In the genomic region with DNA sequence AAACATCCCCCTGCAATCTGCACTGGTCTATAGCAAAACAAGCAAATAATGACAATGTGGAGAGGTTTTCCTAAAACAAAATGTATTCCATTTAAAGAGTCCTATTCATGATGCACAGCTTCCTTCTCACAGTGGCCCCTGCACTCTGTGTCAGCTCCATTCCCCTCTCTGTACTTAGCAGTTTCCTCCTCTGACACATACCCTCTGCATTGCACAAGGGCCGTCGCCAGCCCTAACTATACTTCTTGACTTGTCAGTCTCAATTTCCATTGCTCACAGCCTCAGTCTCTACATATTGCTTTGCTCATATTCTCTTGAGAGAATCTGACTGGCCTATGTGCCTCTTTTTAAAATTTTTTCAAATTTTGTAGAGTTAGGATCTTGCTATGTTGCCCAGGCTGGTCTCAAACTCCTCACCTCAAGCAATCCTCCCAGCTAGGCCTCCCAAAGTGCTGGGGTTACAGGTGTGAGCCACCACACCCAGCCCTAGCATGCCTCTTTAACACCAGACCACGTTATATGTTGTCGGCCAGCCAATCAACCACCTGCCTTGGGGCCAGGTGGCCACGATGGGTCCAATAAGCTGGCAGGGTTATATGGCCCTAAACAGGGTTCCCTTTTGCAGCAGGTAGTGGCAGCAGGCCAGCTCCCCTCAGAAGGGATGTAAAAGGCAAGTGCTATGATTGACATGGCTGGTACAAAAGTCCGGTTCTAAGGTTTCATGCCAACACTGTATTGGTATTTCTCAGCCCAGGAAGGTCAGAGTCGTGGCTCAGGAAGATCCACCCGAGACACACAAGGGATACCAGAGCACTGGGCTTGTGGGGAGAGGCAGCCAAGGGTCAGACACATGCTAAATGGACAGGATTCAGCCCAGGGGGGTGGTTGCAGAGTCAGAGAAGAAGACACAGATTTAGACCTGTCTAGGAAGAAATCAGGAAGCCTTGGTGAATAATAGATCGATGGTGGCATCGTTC, we compare ENCODE assay signal across 24 cellular contexts. TPM values are rescaled to one million over a fixed set of nuclear protein-coding genes. Genes with fewer than 3 reads are reported as not detected.
DNase-seq lines count a peak whose midpoint lies in the region; ATAC-seq, FAIRE-seq and TF ChIP-seq lines count a peak whose summit lies in the region.
"Had no signal": no experiment of that assay in that cellular context is flagged by ENCODE, and none has a peak within 500 bp of the region (broad histone marks: within the 10 kb centered on the region; RNA-seq: fewer than 3 reads in every experiment).

No MANE protein-coding gene starts in this region.

- H4K91ac ChIP-seq in mesenchymal stem cell (ENCODE audit: low read length): no peak overlapping the region

- no peak overlapping the region for H3K9ac ChIP-seq in astrocyte (ENCODE audit: low read length)
- no peak overlapping the region for H3K9ac ChIP-seq in mesenchymal stem cell (ENCODE audit: low read length)
- H3K9ac ChIP-seq: parathyroid adenoma had no signal

- H3K4me2 ChIP-seq in astrocyte (ENCODE audit: low read length) (no peak overlapping the region), mesenchymal stem cell (ENCODE audit: low read length, poor library complexity, severe bottlenecking) (no peak overlapping the region)

- peak overlapping the region in 1 of 2 experiments; percentile 9 for H3K18ac ChIP-seq in mesenchymal stem cell (ENCODE audit: low read depth in 1 of 2, low read length in 2 of 2)

- no peak overlapping the region for H2BK5ac ChIP-seq in mesenchymal stem cell (ENCODE audit: low read depth, low read length, poor library complexity, severe bottlenecking)

- H3K4me3 Mint-ChIP-seq in CD14-positive monocyte: peak overlapping the region in 1 of 2 donors; percentile 21
- peak overlapping the region; percentile 66 for H3K4me3 Mint-ChIP-seq in astrocyte (ENCODE audit: unreplicated experiment)
- no peak overlapping the region for H3K4me3 Mint-ChIP-seq in activated CD4-positive, alpha-beta T cell treated with anti-CD3 and anti-CD28 coated beads, Interleukin-2, amount 10 ng/mL, durations not matched to agents 7 days and 5 days
- H3K4me3 Mint-ChIP-seq: activated CD4-positive, alpha-beta T cell treated with anti-CD3 and anti-CD28 coated beads, Interleukin-2, amount 10 ng/mL, durations not matched to agents 24 days and 14 days had no signal

- H3K36me3 ChIP-seq in astrocyte (ENCODE audit: insufficient read depth, low read length) (no peaks in the 10 kb centered on the region), mesenchymal stem cell (ENCODE audit: control insufficient read depth in 1 of 2, insufficient read depth in 2 of 2, low read depth in 1 of 2, low read length in 2 of 2) (no peaks in the 10 kb centered on the region)
- H3K36me3 ChIP-seq: gastrocnemius medialis had no signal

- H2BK15ac ChIP-seq in mesenchymal stem cell (ENCODE audit: low read depth, poor library complexity, severe bottlenecking): no peak overlapping the region

- CTCF ChIA-PET in activated CD4-positive, alpha-beta T cell treated with anti-CD3 and anti-CD28 coated beads, Interleukin-2, amount 10 ng/mL, durations not matched to agents 7 days and 5 days (lab: Charles Lee): no interaction called here

- H2AFZ ChIP-seq in astrocyte (ENCODE audit: low read depth, low read length) (no peak overlapping the region), mesenchymal stem cell (ENCODE audit: low read depth, low read length) (no peak overlapping the region)
- H2AFZ ChIP-seq: parathyroid adenoma had no signal

- no peak overlapping the region for H3K27ac ChIP-seq in astrocyte (ENCODE audit: low read depth, low read length)
- no peak overlapping the region for H3K27ac ChIP-seq in mesenchymal stem cell (ENCODE audit: low read length, poor library complexity, severe bottlenecking)
- H3K27ac ChIP-seq: gastrocnemius medialis, parathyroid adenoma had no signal

- H3K4me1 ChIP-seq in astrocyte (ENCODE audit: insufficient read depth, low read length) (peaks cover 5% of the 10 kb centered on the region), mesenchymal stem cell (ENCODE audit: control insufficient read depth, insufficient read depth, low read depth, low read length) (peaks cover 4% of the 10 kb centered on the region)
- H3K4me1 ChIP-seq: parathyroid adenoma had no signal

- H3K4me1 Mint-ChIP-seq in CD14-positive monocyte: peaks cover 27% of the 10 kb centered on the region
- peaks cover 23% of the 10 kb centered on the region for H3K4me1 Mint-ChIP-seq in astrocyte (ENCODE audit: low read depth, unreplicated experiment)
- H3K4me1 Mint-ChIP-seq in activated CD4-positive, alpha-beta T cell treated with anti-CD3 and anti-CD28 coated beads, Interleukin-2, amount 10 ng/mL, durations not matched to agents 7 days and 5 days: peaks cover 8% of the 10 kb centered on the region

- H2BK120ac ChIP-seq in mesenchymal stem cell (ENCODE audit: low read depth, low read length): no peak overlapping the region

- no peaks in the 10 kb centered on the region for H3K9me3 ChIP-seq in astrocyte (ENCODE audit: insufficient read depth, low read depth, low read length)
- H3K9me3 ChIP-seq in mesenchymal stem cell (ENCODE audit: control insufficient read depth, low read length): peaks cover 7% of the 10 kb centered on the region
- H3K9me3 ChIP-seq: gastrocnemius medialis had no signal

- H3K79me1 ChIP-seq in mesenchymal stem cell (replicated peaks; ENCODE audit: low read length, poor library complexity, severe bottlenecking): no peaks in the 10 kb centered on the region

- 87% methylated on average over 9 of the region's 10 CpGs for WGBS in mesenchymal stem cell

- no peaks in the 10 kb centered on the region for H4K20me1 ChIP-seq in astrocyte (ENCODE audit: insufficient read depth, low read length)

- H3K9me3 Mint-ChIP-seq in CD14-positive monocyte (peaks cover 0 to 9% (median 3%) of the 10 kb centered on the region in 7 donors), astrocyte (ENCODE audit: unreplicated experiment) (peaks cover 6% of the 10 kb centered on the region)
- H3K9me3 Mint-ChIP-seq in activated CD4-positive, alpha-beta T cell treated with anti-CD3 and anti-CD28 coated beads, Interleukin-2, amount 10 ng/mL, durations not matched to agents 7 days and 5 days: no peaks in the 10 kb centered on the region
- H3K9me3 Mint-ChIP-seq: activated CD4-positive, alpha-beta T cell treated with anti-CD3 and anti-CD28 coated beads, Interleukin-2, amount 10 ng/mL, durations not matched to agents 24 days and 14 days had no signal

- FAIRE-seq in astrocyte (lab: Jason Lieb, UNC): no peak
- FAIRE-seq: GM18507, TTC549 had no signal

- H3K14ac ChIP-seq in mesenchymal stem cell (ENCODE audit: low read length in 2 of 2): no peak overlapping the region

- H3K4ac ChIP-seq in mesenchymal stem cell (ENCODE audit: low read depth in 1 of 2, low read length in 2 of 2): no peak overlapping the region

- no peak overlapping the region for H4K8ac ChIP-seq in mesenchymal stem cell (ENCODE audit: low read length)

- H2BK12ac ChIP-seq in mesenchymal stem cell (ENCODE audit: low read length in 2 of 2): peak overlapping the region in 1 of 2 experiments; percentile 33

- no peak for TF ChIP-seq CTCF in CD14-positive monocyte (IDR thresholded peaks at IDR 0.05)
- no peak for TF ChIP-seq CTCF in NB4 (IDR thresholded peaks at IDR 0.05; ENCODE audit: low read depth, low read length)
- TF ChIP-seq CTCF in astrocyte (IDR thresholded peaks at IDR 0.05; ENCODE audit: insufficient read depth, low read depth, low read length): no peak

- no peak for TF ChIP-seq POLR2A in NB4 (IDR thresholded peaks at IDR 0.05; ENCODE audit: extremely low read depth, insufficient read length)

- H3K79me2 ChIP-seq in astrocyte (ENCODE audit: insufficient read depth, low read length): no peaks in the 10 kb centered on the region
- H3K79me2 ChIP-seq: parathyroid adenoma had no signal

- H3K36me3 Mint-ChIP-seq in CD14-positive monocyte: peaks cover 0 to 4% of the 10 kb centered on the region in 2 donors
- no peaks in the 10 kb centered on the region for H3K36me3 Mint-ChIP-seq in astrocyte (ENCODE audit: low read depth, unreplicated experiment)
- no peaks in the 10 kb centered on the region for H3K36me3 Mint-ChIP-seq in activated CD4-positive, alpha-beta T cell treated with anti-CD3 and anti-CD28 coated beads, Interleukin-2, amount 10 ng/mL, durations not matched to agents 7 days and 5 days (ENCODE audit: low read depth)

- no peak overlapping the region for H2AK5ac ChIP-seq in mesenchymal stem cell (ENCODE audit: low read length, severe bottlenecking)

- H3K4me3 ChIP-seq in NB4 (ENCODE audit: low read depth, low read length) (no peak overlapping the region), astrocyte (ENCODE audit: insufficient read depth, low read depth, low read length) (no peak overlapping the region), mesenchymal stem cell (ENCODE audit: insufficient read depth in 1 of 2, low read depth in 1 of 2, low read length in 2 of 2) (no peak overlapping the region)
- H3K4me3 ChIP-seq: gastrocnemius medialis had no signal

- H3K27me3 Mint-ChIP-seq in CD14-positive monocyte (ENCODE audit: low read depth in 3 of 3): peaks cover 1 to 3% (median 2%) of the 10 kb centered on the region in 3 donors
- peaks cover 11% of the 10 kb centered on the region for H3K27me3 Mint-ChIP-seq in astrocyte (ENCODE audit: low read depth, unreplicated experiment)
- H3K27me3 Mint-ChIP-seq in activated CD4-positive, alpha-beta T cell treated with anti-CD3 and anti-CD28 coated beads, Interleukin-2, amount 10 ng/mL, durations not matched to agents 7 days and 5 days: peaks cover under 1% of the 10 kb centered on the region

- H3K27me3 ChIP-seq in astrocyte (ENCODE audit: insufficient read depth, low read length) (peaks cover 3% of the 10 kb centered on the region), mesenchymal stem cell (ENCODE audit: control insufficient read depth in 1 of 2, insufficient read depth in 1 of 2, low read length in 2 of 2) (no peaks in the 10 kb centered on the region)
- H3K27me3 ChIP-seq: gastrocnemius medialis had no signal

- intact Hi-C loops in CD14-positive monocyte (cut with micrococcal nuclease): loop anchor here in 1 of 2 donors (5.0 kb wide), 1 partner anchor 39 kb away; no protein-coding TSS in a partner anchor

- POLR2A ChIA-PET in activated CD4-positive, alpha-beta T cell treated with anti-CD3 and anti-CD28 coated beads, Interleukin-2, amount 10 ng/mL, durations not matched to agents 7 days and 5 days (lab: Charles Lee): no interaction called here

- ATAC-seq in GM21526 (IDR thresholded peaks at IDR 0.05; ENCODE audit: low FRiP score, unreplicated experiment): no peak
- no peak for ATAC-seq in HG03521 (IDR thresholded peaks at IDR 0.05; ENCODE audit: unreplicated experiment)
- ATAC-seq: gastrocnemius medialis, sciatic nerve had no signal

- peak overlapping the region in 1 of 2 experiments; percentile 63 for H3K23ac ChIP-seq in mesenchymal stem cell (ENCODE audit: low read length in 2 of 2)

- H3K27ac Mint-ChIP-seq in CD14-positive monocyte (peak overlapping the region in 6 of 7 donors; percentile 9 to 82 (median 68)), astrocyte (ENCODE audit: unreplicated experiment) (no peak overlapping the region)
- no peak overlapping the region for H3K27ac Mint-ChIP-seq in activated CD4-positive, alpha-beta T cell treated with anti-CD3 and anti-CD28 coated beads, Interleukin-2, amount 10 ng/mL, durations not matched to agents 7 days and 5 days
- H3K27ac Mint-ChIP-seq: activated CD4-positive, alpha-beta T cell treated with anti-CD3 and anti-CD28 coated beads, Interleukin-2, amount 10 ng/mL, durations not matched to agents 24 days and 14 days had no signal

- DNase-seq in CD14-positive monocyte (ENCODE audit: low spot score) (peak; percentile 80), NB4 (ENCODE audit: low read depth) (peak; percentile 37), astrocyte (ENCODE audit: low read depth) (no peak), mesenchymal stem cell (peak; percentile 43), KG1 (lab: John Stamatoyannopoulos, UW) (no peak)
- DNase-seq in activated CD4-positive, alpha-beta T cell treated with anti-CD3 and anti-CD28 coated beads, Interleukin-2, amount 10 ng/mL, durations not matched to agents 7 days and 5 days: no peak
- DNase-seq: ACHN; activated CD4-positive, alpha-beta T cell treated with anti-CD3 and anti-CD28 coated beads, Interleukin-2, amount 10 ng/mL, durations not matched to agents 24 days and 14 days; activated gamma-delta T cell treated with Interleukin-2 at 50 U/mL for 16 hours; activated T-cell treated with anti-CD3 and anti-CD28 coated beads for 4 hours; C1 segment of cervical spinal cord; caudate nucleus; gastrocnemius medialis; mammary epithelial cell; NCI-H146; NCI-H2171 treated with DMSO at 0.1 percent for 48 hours; NCI-H774; SW 1271 had no signal

RNA-seq across cellular contexts. Expression of gene SMAD3, which starts 59.0 kb away (rescaled TPM):
- polyA plus RNA-seq in CD14-positive monocyte: 1 to 10 TPM; 4.4 to 5.4 TPM
- 65.6 and 78.0 TPM in 2 replicates for total RNA-seq in astrocyte
- 126 TPM for polyA plus RNA-seq in mesenchymal stem cell (2013, experiment 1 of 2)
- 125 TPM for polyA plus RNA-seq in mesenchymal stem cell (2013, experiment 2 of 2)
- 10 to 100 TPM; 81.6 to 83.9 TPM for total RNA-seq in activated CD4-positive, alpha-beta T cell treated with anti-CD3 and anti-CD28 coated beads, Interleukin-2, amount 10 ng/mL, durations not matched to agents 7 days and 5 days

Comparison
In these comparisons a context has a peak if more than half of its experiments do, and no peak if none do; other contexts are left out.
1. DNase-seq: peak in CD14-positive monocyte (single experiment), NB4 (single experiment) and mesenchymal stem cell (single experiment); none in astrocyte (single experiment), KG1 (single experiment) and activated CD4-positive, alpha-beta T cell treated with anti-CD3 and anti-CD28 coated beads, Interleukin-2, amount 10 ng/mL, durations not matched to agents 7 days and 5 days (single experiment).
2. H3K27ac Mint-ChIP-seq: peak in CD14-positive monocyte (6 of 7); none in astrocyte (single experiment) and activated CD4-positive, alpha-beta T cell treated with anti-CD3 and anti-CD28 coated beads, Interleukin-2, amount 10 ng/mL, durations not matched to agents 7 days and 5 days (single experiment).